In the genomic region with DNA sequence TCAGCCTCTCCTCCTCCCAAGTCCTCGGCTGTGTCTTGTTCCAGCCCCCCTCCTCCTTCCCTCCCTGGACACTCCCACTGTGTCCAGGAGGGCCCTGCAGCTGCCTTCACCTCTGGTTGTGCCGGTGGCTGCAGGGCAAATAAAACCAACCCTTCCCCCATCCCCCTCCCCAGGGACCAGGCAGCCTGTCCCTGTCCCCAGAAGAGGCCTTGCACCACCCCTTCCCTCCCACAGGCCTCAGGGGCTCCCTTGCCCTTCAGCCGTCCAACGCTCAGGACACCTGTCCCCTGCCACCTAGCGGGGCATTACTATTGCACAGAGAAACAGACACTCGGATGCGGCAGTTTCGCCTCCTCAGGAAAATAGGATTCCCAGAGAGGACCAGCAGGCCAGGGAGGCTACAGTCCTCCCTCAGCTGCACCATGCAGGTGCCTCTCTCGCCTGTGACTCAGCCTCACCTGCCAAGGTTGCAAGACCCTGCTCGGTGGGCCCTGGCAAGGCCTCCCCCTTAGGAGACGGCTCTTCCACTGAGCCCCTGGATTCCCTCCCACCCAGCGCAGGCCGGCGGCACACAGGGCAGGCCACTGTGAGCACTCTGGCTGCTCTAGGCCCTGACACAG, we compare ENCODE assay signal across 20 cellular contexts. TPM values are rescaled to one million over a fixed set of nuclear protein-coding genes. Genes with fewer than 3 reads are reported as not detected.
DNase-seq lines count a peak whose midpoint lies in the region; ATAC-seq and TF ChIP-seq lines count a peak whose summit lies in the region.
"Had no signal": no experiment of that assay in that cellular context is flagged by ENCODE, and none has a peak within 500 bp of the region (broad histone marks: within the 10 kb centered on the region; RNA-seq: fewer than 3 reads in every experiment).

No MANE protein-coding gene starts in this region.

- H3K27me3 Mint-ChIP-seq in Calu3 (ENCODE audit: unreplicated experiment): peaks cover 27% of the 10 kb centered on the region

- ATAC-seq in left ventricle myocardium superior: no peak

- H3K4me3 Mint-ChIP-seq in Calu3 (ENCODE audit: low read depth, unreplicated experiment): no peak overlapping the region
- H3K4me3 Mint-ChIP-seq: activated CD4-positive, alpha-beta memory T cell treated with anti-CD3 and anti-CD28 coated beads for 36 hours; brain; dendritic cell treated with granulocyte-macrophage colony-stimulating factor and Interleukin-4, amounts not matched to agents 40 ng/mL and 50 ng/mL, for 4 days had no signal

- TF ChIP-seq CTCF in Calu3 (IDR thresholded peaks at IDR 0.05; ENCODE audit: unreplicated experiment): no peak

- peaks cover 6% of the 10 kb centered on the region for H3K9me3 Mint-ChIP-seq in Calu3 (ENCODE audit: low read depth, unreplicated experiment)
- H3K9me3 Mint-ChIP-seq: neural crest cell had no signal

- BruUV-seq in Calu3 (replicated peaks; lab: Mats Ljungman, UMichigan): no TSS peak

- H3K27ac Mint-ChIP-seq in Calu3 (ENCODE audit: unreplicated experiment): no peak overlapping the region
- H3K27ac Mint-ChIP-seq: activated CD4-positive, alpha-beta memory T cell treated with anti-CD3 and anti-CD28 coated beads for 36 hours; brain; dendritic cell treated with granulocyte-macrophage colony-stimulating factor and Interleukin-4, amounts not matched to agents 40 ng/mL and 50 ng/mL, for 4 days had no signal

- CTCF ChIA-PET in Calu3 (lab: Charles Lee): no interaction called here

- peaks cover 19% of the 10 kb centered on the region for H3K4me1 Mint-ChIP-seq in Calu3 (ENCODE audit: low read depth, unreplicated experiment)

- no peaks in the 10 kb centered on the region for H3K36me3 ChIP-seq in H7 (replicated peaks; ENCODE audit: control insufficient read depth, insufficient read depth, low read length)
- H3K36me3 ChIP-seq: BLaER1, tibial artery had no signal

- peaks cover 2% of the 10 kb centered on the region for H3K27me3 ChIP-seq in H7 (ENCODE audit: control insufficient read depth, insufficient read depth, low read length)
- H3K27me3 ChIP-seq: BLaER1, tibial artery had no signal

- DNase-seq in H7 (peak; percentile 70), RPMI8226 (peak; percentile 80), left ventricle myocardium superior (peak; percentile 15), posterior vena cava (ENCODE audit: low spot score) (peak; percentile 64), NCI-H69 (lab: John Stamatoyannopoulos, UW) (no peak), Calu3 (no peak), middle frontal gyrus (ENCODE audit: extremely low spot score, low spot score) (no peak)
- DNase-seq: activated CD4-positive, alpha-beta memory T cell treated with anti-CD3 and anti-CD28 coated beads for 36 hours; activated effector memory CD4-positive, alpha-beta T cell treated with Interleukin-2 at 50 U/mL for 16 hours; DMS 273 treated with DMSO at 0.1 percent for 48 hours; GOT3; mesenchymal stem cell; NCI-H1694 treated with DMSO at 0.1 percent for 48 hours; PC-9 had no signal

- intact Hi-C loops in left ventricle myocardium superior (cut with micrococcal nuclease) (no loop called here), posterior vena cava (cut with DNase I) (loop anchor here (2.0 to 5.0 kb wide), 2 partner anchors 43 to 197 kb away; no protein-coding TSS in a partner anchor), Calu3 (cut with micrococcal nuclease; ENCODE audit: unreplicated experiment) (loop anchor here (10.0 kb wide), 1 partner anchor 125 kb away; no protein-coding TSS in a partner anchor)

- H3K4me3 ChIP-seq in H7 (ENCODE audit: insufficient read depth, low read depth, low read length): no peak overlapping the region
- H3K4me3 ChIP-seq: BLaER1, PC-9, skin epidermis, tibial artery had no signal

- H3K36me3 Mint-ChIP-seq in Calu3 (ENCODE audit: insufficient read depth, unreplicated experiment): peaks cover 27% of the 10 kb centered on the region
- H3K36me3 Mint-ChIP-seq: activated CD4-positive, alpha-beta memory T cell treated with anti-CD3 and anti-CD28 coated beads for 36 hours; brain had no signal

RNA-seq across cellular contexts. Expression of a gene that starts 5.5 kb away (rescaled TPM):
- total RNA-seq in H7 (2014; rRNA removed; shearing (Covaris generic)): 28.4 and 32.0 TPM in 2 replicates
- 177 TPM for total RNA-seq in left ventricle myocardium superior
- 10 to 100 TPM; 69.5 to 83.1 TPM for total RNA-seq in posterior vena cava
- total RNA-seq in Calu3 (2022): 41.8 and 51.5 TPM in 2 replicates

Comparison
In these comparisons a context has a peak if more than half of its experiments do, and no peak if none do; other contexts are left out.
1. DNase-seq: peak in H7 (single experiment), RPMI8226 (single experiment), left ventricle myocardium superior (single experiment) and posterior vena cava (single experiment); none in NCI-H69 (single experiment), Calu3 (single experiment) and middle frontal gyrus (single experiment).